9 cellular contexts compared by ENCODE assay signal in genomic region chr7:22582860-22583640, GRCh38.
DNase-seq lines count a peak whose midpoint lies in the region; ATAC-seq, FAIRE-seq and TF ChIP-seq lines count a peak whose summit lies in the region.
"Had no signal": no experiment of that assay in that cellular context is flagged by ENCODE, and none has a peak within 500 bp of the region (broad histone marks: within the 10 kb centered on the region; RNA-seq: fewer than 3 reads in every experiment).

No MANE protein-coding gene starts in this region.

- H3K27me3 ChIP-seq in heart left ventricle (no peaks in the 10 kb centered on the region), astrocyte (ENCODE audit: insufficient read depth, low read length) (no peaks in the 10 kb centered on the region)
- no peaks in the 10 kb centered on the region for H3K27me3 ChIP-seq in naive thymus-derived CD4-positive, alpha-beta T cell (ENCODE audit: control insufficient read depth in 2 of 2, insufficient read depth in 2 of 2, low read length in 2 of 2)

- no peak overlapping the region for H2AFZ ChIP-seq in astrocyte (ENCODE audit: low read depth, low read length)

- DNase-seq in heart left ventricle (peak in 1 of 5 donors; percentile 31), cardiac septum (ENCODE audit: low spot score) (no peak), astrocyte (ENCODE audit: low read depth) (peak; percentile 95), iPS-NIHi11 (ENCODE audit: low spot score) (peak; percentile 70), CD14-positive monocyte (ENCODE audit: low spot score) (no peak), globus pallidus (ENCODE audit: low spot score) (no peak)
- no peak for DNase-seq in stimulated activated naive CD8-positive, alpha-beta T cell treated with anti-CD3 and anti-CD28 coated beads, Interleukin-15, amount 100 ng/mL, for 72 hours
- no peak for DNase-seq in naive thymus-derived CD4-positive, alpha-beta T cell
- DNase-seq: BE2C had no signal

- WGBS in heart left ventricle, 4 donors = 62 to 68% (median 66%) methylated on average over 7 of the region's 7 CpGs

- H3K4me2 ChIP-seq in astrocyte (ENCODE audit: low read length) = peak overlapping the region; percentile 20

- H3K4me1 ChIP-seq in heart left ventricle (peaks cover 3 to 48% (median 31%) of the 10 kb centered on the region in 12 donors), astrocyte (ENCODE audit: insufficient read depth, low read length) (peaks cover 32% of the 10 kb centered on the region)
- no peaks in the 10 kb centered on the region for H3K4me1 ChIP-seq in naive thymus-derived CD4-positive, alpha-beta T cell (ENCODE audit: control insufficient read depth in 2 of 2, insufficient read depth in 2 of 2, low read length in 2 of 2)
- H3K4me1 ChIP-seq: BE2C had no signal

- no peak for TF ChIP-seq CTCF in heart left ventricle (IDR thresholded peaks at IDR 0.05)
- TF ChIP-seq CTCF in astrocyte (IDR thresholded peaks at IDR 0.05; ENCODE audit: insufficient read depth, low read depth, low read length) = no peak
- TF ChIP-seq CTCF in CD14-positive monocyte (IDR thresholded peaks at IDR 0.05) = no peak

- peaks cover 5% of the 10 kb centered on the region for H3K9me3 Mint-ChIP-seq in astrocyte (ENCODE audit: unreplicated experiment)
- peaks cover 0 to 5% of the 10 kb centered on the region in 2 donors for H3K9me3 Mint-ChIP-seq in stimulated activated naive CD8-positive, alpha-beta T cell treated with anti-CD3 and anti-CD28 coated beads, Interleukin-15, amount 100 ng/mL, for 72 hours
- H3K9me3 Mint-ChIP-seq in naive thymus-derived CD4-positive, alpha-beta T cell = peaks cover 0 to 3% (median 0%) of the 10 kb centered on the region in 11 donors
- peaks cover 0 to 5% (median 0%) of the 10 kb centered on the region in 7 donors for H3K9me3 Mint-ChIP-seq in CD14-positive monocyte

- H3K4me1 Mint-ChIP-seq in astrocyte (ENCODE audit: low read depth, unreplicated experiment) (peaks cover 36% of the 10 kb centered on the region), CD14-positive monocyte (peaks cover 56% of the 10 kb centered on the region)
- H3K4me1 Mint-ChIP-seq in stimulated activated naive CD8-positive, alpha-beta T cell treated with anti-CD3 and anti-CD28 coated beads, Interleukin-15, amount 100 ng/mL, for 72 hours = peaks cover 15% of the 10 kb centered on the region
- H3K4me1 Mint-ChIP-seq in naive thymus-derived CD4-positive, alpha-beta T cell = peaks cover 0 to 13% (median 5%) of the 10 kb centered on the region in 7 donors

- peak in 3 of 4 donors; percentile 19 to 41 (median 21) for ATAC-seq in heart left ventricle
- ATAC-seq in stimulated activated naive CD8-positive, alpha-beta T cell treated with anti-CD3 and anti-CD28 coated beads, Interleukin-15, amount 100 ng/mL, for 72 hours = no peak
- no peak for ATAC-seq in naive thymus-derived CD4-positive, alpha-beta T cell

- H3K27ac ChIP-seq in heart left ventricle (peak overlapping the region in 5 of 12 donors; percentile 6 to 34 (median 18)), astrocyte (ENCODE audit: low read depth, low read length) (peak overlapping the region; percentile 42)
- H3K27ac ChIP-seq in naive thymus-derived CD4-positive, alpha-beta T cell (ENCODE audit: low read depth, low read length) = no peak overlapping the region

- H4K20me1 ChIP-seq in astrocyte (ENCODE audit: insufficient read depth, low read length) = no peaks in the 10 kb centered on the region

- peak; percentile 69 for FAIRE-seq in astrocyte (lab: Jason Lieb, UNC)

- H3K9ac ChIP-seq in astrocyte (ENCODE audit: low read length) = no peak overlapping the region

- POLR2A ChIA-PET in naive thymus-derived CD4-positive, alpha-beta T cell (lab: Charles Lee) = no interaction called here

- no peaks in the 10 kb centered on the region for H3K27me3 Mint-ChIP-seq in astrocyte (ENCODE audit: low read depth, unreplicated experiment)
- H3K27me3 Mint-ChIP-seq in stimulated activated naive CD8-positive, alpha-beta T cell treated with anti-CD3 and anti-CD28 coated beads, Interleukin-15, amount 100 ng/mL, for 72 hours = peaks cover 37% of the 10 kb centered on the region
- peaks cover 0 to 56% (median 0%) of the 10 kb centered on the region in 5 donors for H3K27me3 Mint-ChIP-seq in naive thymus-derived CD4-positive, alpha-beta T cell
- H3K27me3 Mint-ChIP-seq in CD14-positive monocyte (ENCODE audit: low read depth in 3 of 3) = peaks cover 4 to 8% (median 7%) of the 10 kb centered on the region in 3 donors

- H3K36me3 ChIP-seq in heart left ventricle = no peaks in the 10 kb centered on the region
- no peaks in the 10 kb centered on the region for H3K36me3 ChIP-seq in astrocyte (ENCODE audit: insufficient read depth, low read length)
- H3K36me3 ChIP-seq in naive thymus-derived CD4-positive, alpha-beta T cell (ENCODE audit: control insufficient read depth in 2 of 3, insufficient read depth in 3 of 3, low read length in 3 of 3) = no peaks in the 10 kb centered on the region
- H3K36me3 ChIP-seq: BE2C had no signal

- CTCF ChIA-PET in naive thymus-derived CD4-positive, alpha-beta T cell (lab: Charles Lee) = interaction anchor here (0.6 kb wide), 1 partner anchor 27 kb away, joined by 3 read pairs; no protein-coding TSS in a partner anchor

- intact Hi-C loops in heart left ventricle (cut with DNase I) (loop anchor here in 2 of 10 donors (2.0 to 5.0 kb wide), 2 partner anchors 18 to 144 kb away; partner anchors contain the start of gene IL6 (in 1 of the 2)), cardiac septum (cut with DNase I) (no loop called here), CD14-positive monocyte (cut with micrococcal nuclease) (no loop called here)
- intact Hi-C loops in naive thymus-derived CD4-positive, alpha-beta T cell (cut with micrococcal nuclease) = no loop called here

- H3K27ac Mint-ChIP-seq in astrocyte (ENCODE audit: unreplicated experiment) (peak overlapping the region; percentile 43), CD14-positive monocyte (peak overlapping the region in 1 of 7 donors; percentile 23)
- no peak overlapping the region for H3K27ac Mint-ChIP-seq in stimulated activated naive CD8-positive, alpha-beta T cell treated with anti-CD3 and anti-CD28 coated beads, Interleukin-15, amount 100 ng/mL, for 72 hours
- H3K27ac Mint-ChIP-seq in naive thymus-derived CD4-positive, alpha-beta T cell = no peak overlapping the region

- TF ChIP-seq POLR2A in heart left ventricle (IDR thresholded peaks at IDR 0.05) = no peak

- no peaks in the 10 kb centered on the region for H3K79me2 ChIP-seq in astrocyte (ENCODE audit: insufficient read depth, low read length)

- no peaks in the 10 kb centered on the region for H3K36me3 Mint-ChIP-seq in astrocyte (ENCODE audit: low read depth, unreplicated experiment)
- H3K36me3 Mint-ChIP-seq in naive thymus-derived CD4-positive, alpha-beta T cell = no peaks in the 10 kb centered on the region
- peaks cover 0 to 6% of the 10 kb centered on the region in 2 donors for H3K36me3 Mint-ChIP-seq in CD14-positive monocyte

- H3K9me3 ChIP-seq in heart left ventricle = no peaks in the 10 kb centered on the region
- no peaks in the 10 kb centered on the region for H3K9me3 ChIP-seq in astrocyte (ENCODE audit: insufficient read depth, low read depth, low read length)
- no peaks in the 10 kb centered on the region for H3K9me3 ChIP-seq in naive thymus-derived CD4-positive, alpha-beta T cell (ENCODE audit: control insufficient read depth in 2 of 3, low read length in 3 of 3)
- H3K9me3 ChIP-seq: BE2C had no signal

- no peak overlapping the region for H3K4me3 Mint-ChIP-seq in astrocyte (ENCODE audit: unreplicated experiment)
- H3K4me3 Mint-ChIP-seq in stimulated activated naive CD8-positive, alpha-beta T cell treated with anti-CD3 and anti-CD28 coated beads, Interleukin-15, amount 100 ng/mL, for 72 hours = no peak overlapping the region
- H3K4me3 Mint-ChIP-seq in naive thymus-derived CD4-positive, alpha-beta T cell = no peak overlapping the region
- H3K4me3 Mint-ChIP-seq in CD14-positive monocyte = peak overlapping the region in 1 of 2 donors; percentile 51

- H3K4me3 ChIP-seq in heart left ventricle (no peak overlapping the region), astrocyte (ENCODE audit: insufficient read depth, low read depth, low read length) (no peak overlapping the region)
- H3K4me3 ChIP-seq in naive thymus-derived CD4-positive, alpha-beta T cell (ENCODE audit: low read length) = no peak overlapping the region

Comparison
In these comparisons a context has a peak if more than half of its experiments do, and no peak if none do; other contexts are left out.
1. ATAC-seq: peak in heart left ventricle (3 of 4); none in stimulated activated naive CD8-positive, alpha-beta T cell treated with anti-CD3 and anti-CD28 coated beads, Interleukin-15, amount 100 ng/mL, for 72 hours (single experiment) and naive thymus-derived CD4-positive, alpha-beta T cell (single experiment).
2. DNase-seq: peak in astrocyte (single experiment) and iPS-NIHi11 (single experiment); none in cardiac septum (single experiment), stimulated activated naive CD8-positive, alpha-beta T cell treated with anti-CD3 and anti-CD28 coated beads, Interleukin-15, amount 100 ng/mL, for 72 hours (0 of 2), naive thymus-derived CD4-positive, alpha-beta T cell (0 of 9), CD14-positive monocyte (single experiment) and globus pallidus (single experiment).